19 cellular contexts compared by ENCODE assay signal in genomic region chr18:41043876-41044275, GRCh38.
DNase-seq lines count a peak whose midpoint lies in the region; ATAC-seq and TF ChIP-seq lines count a peak whose summit lies in the region.
"Had no signal": no experiment of that assay in that cellular context is flagged by ENCODE, and none has a peak within 500 bp of the region (broad histone marks: within the 10 kb centered on the region; RNA-seq: fewer than 3 reads in every experiment).

No MANE protein-coding gene starts in this region.

- no peaks in the 10 kb centered on the region for H4K20me1 ChIP-seq in osteoblast (ENCODE audit: insufficient read depth, low read length)
- H4K20me1 ChIP-seq: BLaER1 had no signal

- H2AFZ ChIP-seq in osteoblast (ENCODE audit: low read length), result no peak overlapping the region

- H3K27me3 ChIP-seq in osteoblast (ENCODE audit: insufficient read depth, low read length), result no peaks in the 10 kb centered on the region
- H3K27me3 ChIP-seq: BLaER1 had no signal

- DNase-seq in NCI-H146 (lab: John Stamatoyannopoulos, UW), result peak; percentile 13
- DNase-seq in NCI-H146 treated with DMSO at 0.1 percent for 48 hours (lab: John Stamatoyannopoulos, UW; ENCODE audit: unreplicated experiment), result no peak
- DNase-seq in astrocyte of the hippocampus (ENCODE audit: low read depth, low spot score), result peak; percentile 41
- peak; percentile 21 for DNase-seq in osteoblast (ENCODE audit: insufficient read length, low spot score, missing footprints)
- no peak for DNase-seq in NCI-H526 treated with DMSO at 0.1 percent for 48 hours (lab: John Stamatoyannopoulos, UW)
- DNase-seq: Caco-2; CD4-positive, CD25-positive, alpha-beta regulatory T cell; CD8-positive, alpha-beta T cell; DMS153; DMS79; EL; GDM1; H7; HCEC 1CT had no signal

- TF ChIP-seq CTCF in osteoblast (IDR thresholded peaks at IDR 0.05; ENCODE audit: extremely low read depth, low read depth, low read length), result no peak

- no peaks in the 10 kb centered on the region for H3K36me3 ChIP-seq in osteoblast (ENCODE audit: insufficient read depth, low read length)
- H3K36me3 ChIP-seq: BLaER1 had no signal

- H3K27ac ChIP-seq in osteoblast (ENCODE audit: low read depth, low read length), result no peak overlapping the region
- H3K27ac ChIP-seq: 22Rv1, BLaER1, C4-2B had no signal

- H3K79me2 ChIP-seq in osteoblast (ENCODE audit: insufficient read depth, low read length), result no peaks in the 10 kb centered on the region

- H3K4me3 ChIP-seq in osteoblast (ENCODE audit: insufficient read depth, low read length), result no peak overlapping the region
- H3K4me3 ChIP-seq: BLaER1, GM12878 had no signal

- H3K4me2 ChIP-seq in osteoblast (ENCODE audit: insufficient read depth, low read length), result no peak overlapping the region
- H3K4me2 ChIP-seq: BLaER1 had no signal

- H3K4me1 ChIP-seq in osteoblast (ENCODE audit: insufficient read depth, low read length), result no peaks in the 10 kb centered on the region
- H3K4me1 ChIP-seq: BLaER1, Caco-2 had no signal

- no peak for ATAC-seq in GM19467 (IDR thresholded peaks at IDR 0.05; ENCODE audit: unreplicated experiment)
- ATAC-seq: CD8-positive, alpha-beta T cell; GM12878 had no signal

- H3K9me3 ChIP-seq in osteoblast (ENCODE audit: low read depth, low read length), result no peaks in the 10 kb centered on the region
- H3K9me3 ChIP-seq: BLaER1, Caco-2 had no signal

Comparison
In these comparisons a context has a peak if more than half of its experiments do, and no peak if none do; other contexts are left out.
1. DNase-seq: peak in NCI-H146 (single experiment), astrocyte of the hippocampus (single experiment) and osteoblast (single experiment); none in NCI-H146 treated with DMSO at 0.1 percent for 48 hours (single experiment) and NCI-H526 treated with DMSO at 0.1 percent for 48 hours (single experiment).